8 cellular contexts compared by ENCODE assay signal in genomic region chr3:12484198-12484982, GRCh38. TPM values are rescaled to one million over a fixed set of nuclear protein-coding genes. Genes with fewer than 3 reads are reported as not detected.
DNase-seq lines count a peak whose midpoint lies in the region; ATAC-seq and TF ChIP-seq lines count a peak whose summit lies in the region.

Gene TSEN2 (plus strand): TSS chr3:12484480. CDS start chr3:12489801, 5,321 bp downstream.

- intact Hi-C loops in mammary epithelial cell (cut with micrococcal nuclease), result loop anchor here (2.0 to 10.0 kb wide), 2 partner anchors 240 to 408 kb away; no protein-coding TSS in a partner anchor

- H3K9me3 ChIP-seq in mammary epithelial cell (replicated peaks; ENCODE audit: insufficient read depth, low read length) (no peaks in the 10 kb centered on the region), smooth muscle cell (replicated peaks; ENCODE audit: low read depth) (no peaks in the 10 kb centered on the region)

- dilution Hi-C loops in mammary epithelial cell (cut with HindIII; ENCODE audit: low sequenced_read_pairs), result no loop called here

- H3F3A ChIP-seq in smooth muscle cell (ENCODE audit: low read depth), result no peaks in the 10 kb centered on the region

- H3K4me1 ChIP-seq in mammary epithelial cell (ENCODE audit: insufficient read depth, low read length) (peaks cover 19% of the 10 kb centered on the region), smooth muscle cell (ENCODE audit: low read depth) (peaks cover 14% of the 10 kb centered on the region)

- BruUV-seq in mammary epithelial cell (replicated peaks; lab: Mats Ljungman, UMichigan), result TSS peak; percentile 33

- H3K4me2 ChIP-seq in mammary epithelial cell (ENCODE audit: insufficient read depth, low read depth, low read length) (peak within 1 kb of the TSS; percentile 93), smooth muscle cell (peak within 1 kb of the TSS; percentile 95)

- H3K27me3 ChIP-seq in mammary epithelial cell (ENCODE audit: insufficient read depth, low read length) (no peaks in the 10 kb centered on the region), smooth muscle cell (ENCODE audit: low read depth) (no peaks in the 10 kb centered on the region)

- H3K9ac ChIP-seq in mammary epithelial cell (ENCODE audit: insufficient read depth, low read length) (peak within 1 kb of the TSS; percentile 59), smooth muscle cell (ENCODE audit: low read depth) (peak within 1 kb of the TSS; percentile 24)

- H4K20me1 ChIP-seq in mammary epithelial cell (ENCODE audit: insufficient read depth, low read length), result no peaks in the 10 kb centered on the region
- H4K20me1 ChIP-seq in smooth muscle cell (ENCODE audit: low read depth), result no peaks in the 10 kb centered on the region

- WGBS in mammary epithelial cell (ENCODE audit: low coverage, missing lambda C conversion rate), result under 1% methylated on average over 55 of the region's 69 CpGs
- under 1% methylated on average over 68 of the region's 69 CpGs for WGBS in smooth muscle cell (ENCODE audit: low lambda C conversion rate)

- peak; percentile 91 for ATAC-seq in HG03175 (IDR thresholded peaks at IDR 0.05; ENCODE audit: unreplicated experiment)

- DNase-seq in AG09319 (ENCODE audit: extremely low read depth, low read depth) (peak; percentile 88), NCI-H2227 treated with DMSO at 0.1 percent for 48 hours (lab: John Stamatoyannopoulos, UW) (peak; percentile 89), mammary epithelial cell (peak; percentile 95), iPS-NIHi7 (ENCODE audit: extremely low spot score) (peak; percentile 99), smooth muscle cell (lab: John Stamatoyannopoulos, UW; ENCODE audit: unreplicated experiment) (peak; percentile 83)

- in situ Hi-C loops in GM18951 (cut with MboI; ENCODE audit: low sequenced_read_pairs, unreplicated experiment) (loop anchor here (5.0 kb wide), 1 partner anchor 347 kb away; no protein-coding TSS in a partner anchor), mammary epithelial cell (cut with MboI; ENCODE audit: low sequenced_read_pairs in 2 of 2) (no loop called here)

- TF ChIP-seq POLR2A in GM18951 (IDR thresholded peaks at IDR 0.05; ENCODE audit: extremely low read depth, insufficient read depth, insufficient read length), result peak; percentile 96

- H3K36me3 ChIP-seq in mammary epithelial cell (ENCODE audit: insufficient read depth, low read length) (no peaks in the 10 kb centered on the region), smooth muscle cell (ENCODE audit: low read depth) (no peaks in the 10 kb centered on the region)

- CTCF ChIA-PET in mammary epithelial cell (lab: Charles Lee; ENCODE audit: low non-redundant PET), result interaction anchor here (0.5 to 0.7 kb wide), 2 partner anchors 24 to 304 kb away, joined by 3 to 7 read pairs; no protein-coding TSS in a partner anchor

- H3K79me2 ChIP-seq in mammary epithelial cell (ENCODE audit: insufficient read depth, low read length) (peaks cover 36% of the 10 kb centered on the region), smooth muscle cell (ENCODE audit: low read depth) (no peaks in the 10 kb centered on the region)

- TF ChIP-seq CTCF in AG09319 (IDR thresholded peaks at IDR 0.05; ENCODE audit: low read depth, low read length) (peak; percentile 37), WI38 (IDR thresholded peaks at IDR 0.05; ENCODE audit: low read depth, low read length) (no peak), mammary epithelial cell (conservative IDR thresholded peaks at IDR 0.05 in 1 of 2, IDR thresholded peaks at IDR 0.05 in 1 of 2; ENCODE audit: extremely low read depth in 1 of 2, insufficient read depth in 1 of 2, low read depth in 1 of 2, low read length in 2 of 2) (peak in 1 of 2 donors; percentile 38), smooth muscle cell (IDR thresholded peaks at IDR 0.05; ENCODE audit: borderline replicate concordance, insufficient read depth, poor library complexity, severe bottlenecking) (peak; percentile 12)

- peak within 1 kb of the TSS; percentile 99 for H2AFZ ChIP-seq in mammary epithelial cell (ENCODE audit: low read depth, low read length)
- peak within 1 kb of the TSS; percentile 98 for H2AFZ ChIP-seq in smooth muscle cell (ENCODE audit: low read depth)

- H3K4me3 ChIP-seq in WI38 (ENCODE audit: low read depth, low read length) (peak within 1 kb of the TSS; percentile 84), mammary epithelial cell (replicated peaks in 1 of 3; ENCODE audit: insufficient read depth in 1 of 3, low read depth in 2 of 3, low read length in 3 of 3) (peak within 1 kb of the TSS; percentile 62 to 82 (median 79)), smooth muscle cell (peak within 1 kb of the TSS; percentile 78)

- H3K27ac ChIP-seq in mammary epithelial cell (ENCODE audit: insufficient read depth, low read depth, low read length) (peak within 1 kb of the TSS; percentile 38), smooth muscle cell (ENCODE audit: low read depth) (peak within 1 kb of the TSS; percentile 24)

RNA-seq across cellular contexts. Expression of gene TSEN2, which starts in this region (rescaled TPM):
- total RNA-seq in mammary epithelial cell (10 to 100 TPM; 16.0 to 24.6 TPM), smooth muscle cell (3.9 and 4.8 TPM in 2 replicates)
- polyA plus RNA-seq in mammary epithelial cell (14.6 TPM), smooth muscle cell (2.3 and 3.6 TPM in 2 replicates)
- polyA minus RNA-seq in mammary epithelial cell, result 30.1 TPM

Comparison
In these comparisons a context has a peak if more than half of its experiments do, and no peak if none do; other contexts are left out.
1. Peak in every context shown above with its lines: DNase-seq, ATAC-seq, H3K4me3 ChIP-seq and H3K27ac ChIP-seq.